In the genomic region with DNA sequence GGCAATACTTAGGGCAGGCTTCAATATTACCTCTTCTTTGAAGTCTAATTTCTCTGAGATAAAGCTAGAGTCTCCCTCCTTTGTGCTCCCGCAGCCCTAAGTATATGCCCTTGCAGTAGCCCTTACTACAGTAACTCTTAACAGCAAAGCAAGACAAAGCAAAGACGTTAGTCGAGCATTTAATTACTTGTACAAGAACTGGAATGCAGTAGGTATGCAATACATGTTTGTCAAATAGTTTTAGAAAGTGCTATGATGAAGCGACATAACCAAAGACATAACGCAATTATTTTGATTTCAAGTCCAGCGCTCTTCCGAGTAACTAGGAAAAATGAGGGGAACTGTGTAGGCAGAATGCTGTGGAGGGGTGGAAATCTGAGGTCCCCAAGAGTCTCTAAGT, we compare ENCODE assay signal across 8 cellular contexts. TPM values are rescaled to one million over a fixed set of nuclear protein-coding genes. Genes with fewer than 3 reads are reported as not detected.
DNase-seq lines count a peak whose midpoint lies in the region; ATAC-seq and TF ChIP-seq lines count a peak whose summit lies in the region.
"Had no signal": no experiment of that assay in that cellular context is flagged by ENCODE, and none has a peak within 500 bp of the region (broad histone marks: within the 10 kb centered on the region; RNA-seq: fewer than 3 reads in every experiment).

No MANE protein-coding gene starts in this region.

- peak overlapping the region; percentile 100 for H3K4me3 ChIP-seq in HEK293 (ENCODE audit: low read depth, low read length)
- peak overlapping the region; percentile 92 to 99 for H3K4me3 ChIP-seq in left lung
- peak overlapping the region; percentile 93 for H3K4me3 ChIP-seq in thoracic aorta

- ATAC-seq in left lung (no peak), thoracic aorta (ENCODE audit: insufficient number of reproducible peaks, low FRiP score, low read depth) (no peak), HG02623 (IDR thresholded peaks at IDR 0.05; ENCODE audit: unreplicated experiment) (no peak), omental fat pad (ENCODE audit: low FRiP score) (no peak)
- ATAC-seq in activated naive CD4-positive, alpha-beta T cell treated with anti-CD3 and anti-CD28 coated beads, Interleukin-2, amount 50 U/mL, for 72 hours = no peak

- intact Hi-C loops in left lung (cut with DNase I) = no loop called here

- TF ChIP-seq CTCF in HEK293 (tag by site-specific recombination; IDR thresholded peaks at IDR 0.05) = no peak
- no peak for TF ChIP-seq CTCF in left lung (IDR thresholded peaks at IDR 0.05)
- TF ChIP-seq CTCF in thoracic aorta (IDR thresholded peaks at IDR 0.05) = no peak
- no peak for TF ChIP-seq CTCF in omental fat pad (IDR thresholded peaks at IDR 0.05)

- no peaks in the 10 kb centered on the region for H3K9me3 Mint-ChIP-seq in activated naive CD4-positive, alpha-beta T cell treated with anti-CD3 and anti-CD28 coated beads, Interleukin-2, amount 50 U/mL, for 72 hours

- peaks cover 0 to 8% of the 10 kb centered on the region in 2 donors for H3K36me3 Mint-ChIP-seq in activated naive CD4-positive, alpha-beta T cell treated with anti-CD3 and anti-CD28 coated beads, Interleukin-2, amount 50 U/mL, for 72 hours

- H3K27me3 ChIP-seq in left lung = no peaks in the 10 kb centered on the region
- H3K27me3 ChIP-seq in thoracic aorta (replicated peaks; ENCODE audit: insufficient read depth) = no peaks in the 10 kb centered on the region

- H3K9me3 ChIP-seq in HEK293 (ENCODE audit: control insufficient read depth, insufficient read depth, low read depth, low read length) (no peaks in the 10 kb centered on the region), left lung (no peaks in the 10 kb centered on the region), thoracic aorta (no peaks in the 10 kb centered on the region)

- POLR2A ChIA-PET in HEK293 (lab: Yijun Ruan, JAX) = interaction anchor here (0.6 to 3.4 kb wide), 7 partner anchors 7 to 131 kb away, joined by 3 to 35 read pairs (median 13); partner anchors contain the start of genes ERMAP, SVBP, YBX1 and ZNF691

- peak; percentile 40 for DNase-seq in astrocyte of the hippocampus (ENCODE audit: low read depth, low spot score)
- no peak for DNase-seq in left lung
- no peak for DNase-seq in thoracic aorta (ENCODE audit: low spot score)
- no peak for DNase-seq in activated naive CD4-positive, alpha-beta T cell treated with anti-CD3 and anti-CD28 coated beads, Interleukin-2, amount 50 U/mL, for 72 hours (ENCODE audit: low spot score in 2 of 2)
- DNase-seq in omental fat pad (ENCODE audit: low spot score) = no peak
- DNase-seq: effector CD8-positive, alpha-beta T cell had no signal

- H3K36me3 ChIP-seq in HEK293 (ENCODE audit: control insufficient read depth in 2 of 2, insufficient read depth in 1 of 2, low read length in 2 of 2) (peaks cover 7 to 26% of the 10 kb centered on the region in 2 experiments; a peak in 2 of 3 replicates), left lung (peaks cover 0 to 21% of the 10 kb centered on the region in 2 donors), thoracic aorta (no peaks in the 10 kb centered on the region)

- H3K27ac ChIP-seq in HEK293 (ENCODE audit: extremely low read depth, low read depth, low read length) (no peak overlapping the region), left lung (peak overlapping the region in 1 of 2 donors; percentile 90), thoracic aorta (peak overlapping the region in 1 of 2 donors; percentile 87)

- CTCF ChIA-PET in HEK293 (lab: Yijun Ruan, JAX) = interaction anchor here (0.7 to 4.7 kb wide), 7 partner anchors 8 to 591 kb away, joined by 3 to 19 read pairs (median 4); partner anchors contain the start of gene ZNF691

- H3K4me1 ChIP-seq in HEK293 (ENCODE audit: control insufficient read depth, insufficient read depth, low read length) (no peaks in the 10 kb centered on the region), left lung (peaks cover 13 to 50% of the 10 kb centered on the region in 2 donors), thoracic aorta (ENCODE audit: control insufficient read depth in 1 of 2, low read depth in 2 of 2) (peaks cover 12 to 36% of the 10 kb centered on the region in 2 donors)

- H3K27ac Mint-ChIP-seq in activated naive CD4-positive, alpha-beta T cell treated with anti-CD3 and anti-CD28 coated beads, Interleukin-2, amount 50 U/mL, for 72 hours = no peak overlapping the region

TF ChIP-seq in HEK293, 187 proteins besides CTCF, POLR2A, EP300 and RAD21:
- TF ChIP-seq ZBTB48 (tag by site-specific recombination; IDR thresholded peaks at IDR 0.05) (peak; percentile 35; the same call in 1 of the 2 replicates), ZBTB1 (tag by site-specific recombination; IDR thresholded peaks at IDR 0.05) (no peak)

RNA-seq across cellular contexts. Expression of gene P3H1, which starts 1.6 kb away (rescaled TPM):
- total RNA-seq in left lung = 10 to 100 TPM; 47.4 to 76.1 TPM
- total RNA-seq in thoracic aorta = 10 to 100 TPM; 42.9 to 47.6 TPM
- 10 to 100 TPM; 34.5 to 45.7 TPM for total RNA-seq in activated naive CD4-positive, alpha-beta T cell treated with anti-CD3 and anti-CD28 coated beads, Interleukin-2, amount 50 U/mL, for 72 hours
- total RNA-seq in omental fat pad = 10 to 100 TPM; 20.4 to 44.1 (median 29.4) TPM

RNA-seq across cellular contexts. Expression of gene C1orf50, which starts 1.8 kb away (rescaled TPM):
- total RNA-seq in left lung (1 to 10 TPM; 4.3 to 6.9 TPM), thoracic aorta (1 to 10 TPM; 4.1 to 4.3 TPM), omental fat pad (1 to 10 TPM; 2.4 to 4.3 (median 3.1) TPM)
- 1 to 10 TPM; 5.7 to 7.9 TPM for total RNA-seq in activated naive CD4-positive, alpha-beta T cell treated with anti-CD3 and anti-CD28 coated beads, Interleukin-2, amount 50 U/mL, for 72 hours

RNA-seq across cellular contexts. Expression of gene TMEM269, which starts 19.5 kb away (rescaled TPM):
- total RNA-seq in left lung (under 1 TPM in 1 of 2 donors, not detected in 1; 0.17 TPM), thoracic aorta (under 1 TPM; 0.27 to 0.35 TPM), omental fat pad (under 1 TPM in 1 of 4 donors, not detected in 3; 0.46 TPM)
- total RNA-seq in activated naive CD4-positive, alpha-beta T cell treated with anti-CD3 and anti-CD28 coated beads, Interleukin-2, amount 50 U/mL, for 72 hours = 1 to 10 TPM in 1 of 2 donors, under 1 TPM in 1; 0.53 to 1.7 TPM

RNA-seq across cellular contexts. Expression of gene CLDN19, which starts 25.2 kb away (rescaled TPM):
- total RNA-seq in left lung (not detected), thoracic aorta (under 1 TPM; 0.14 to 0.49 TPM), omental fat pad (not detected)
- total RNA-seq in activated naive CD4-positive, alpha-beta T cell treated with anti-CD3 and anti-CD28 coated beads, Interleukin-2, amount 50 U/mL, for 72 hours = not detected

RNA-seq across cellular contexts. Expression of gene ERMAP, which starts 51.7 kb away (rescaled TPM):
- total RNA-seq in left lung (10 to 100 TPM; 13.8 to 14.4 TPM), thoracic aorta (10 to 100 TPM in 1 of 2 donors, 1 to 10 TPM in 1; 7.0 to 18.0 TPM), omental fat pad (10 to 100 TPM in 3 of 4 donors, 1 to 10 TPM in 1; 5.8 to 13.2 (median 12.6) TPM)
- 1 to 10 TPM; 4.3 to 5.0 TPM for total RNA-seq in activated naive CD4-positive, alpha-beta T cell treated with anti-CD3 and anti-CD28 coated beads, Interleukin-2, amount 50 U/mL, for 72 hours
